In the genomic region with DNA sequence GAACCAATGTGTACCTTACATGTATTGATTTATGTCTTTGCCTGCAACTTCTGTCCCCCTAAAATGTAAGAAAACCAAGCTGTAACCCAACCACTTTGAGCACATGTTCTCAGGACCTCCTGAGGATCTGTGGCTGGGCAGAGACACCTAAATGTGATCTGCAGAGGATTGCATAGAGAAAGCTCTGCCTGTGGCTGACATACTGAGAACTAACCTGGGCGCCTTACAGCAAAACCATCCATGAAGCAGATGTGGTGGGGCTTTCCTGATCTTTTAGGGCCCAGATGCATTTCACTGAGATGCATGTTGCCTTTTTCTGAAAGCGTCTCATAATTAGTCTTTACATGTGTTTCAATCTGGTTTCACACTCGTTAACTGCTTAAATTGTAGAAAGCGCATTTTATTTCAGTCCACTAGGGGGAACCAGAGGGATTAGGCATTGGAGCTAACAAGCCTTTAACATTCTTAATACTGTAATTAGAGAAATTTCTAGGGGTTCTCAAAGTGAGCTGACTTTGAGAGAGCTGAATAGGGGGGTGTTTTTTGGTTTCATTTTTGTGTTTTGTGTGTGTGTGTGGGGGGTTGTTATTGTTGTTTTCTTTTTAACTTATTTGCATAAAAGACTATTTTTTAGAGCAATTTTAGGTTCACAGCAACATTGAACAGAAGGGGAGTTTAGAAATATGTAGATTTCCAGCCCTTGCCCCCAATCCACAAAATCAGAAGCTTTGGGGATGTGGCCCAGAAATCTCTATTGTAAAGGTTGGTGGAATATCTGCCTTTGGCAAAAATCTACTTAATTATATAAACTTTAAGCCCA, we compare ENCODE assay signal across 8 cellular contexts. TPM values are rescaled to one million over a fixed set of nuclear protein-coding genes. Genes with fewer than 3 reads are reported as not detected.
A peak's percentile ranks its signal among the peaks of the same experiment; 100 is the strongest.
DNase-seq lines count a peak whose midpoint lies in the region; ATAC-seq and TF ChIP-seq lines count a peak whose summit lies in the region.

No MANE protein-coding gene starts in this region.

- H3K4ac ChIP-seq in mesendoderm (ENCODE audit: low read depth, low read length), result no peak overlapping the region

- no peak overlapping the region for H3K27ac Mint-ChIP-seq in activated naive CD4-positive, alpha-beta T cell treated with anti-CD3 and anti-CD28 coated beads, Interleukin-2, amount 50 U/mL, for 72 hours

- no peaks in the 10 kb centered on the region for H3K36me3 Mint-ChIP-seq in activated naive CD4-positive, alpha-beta T cell treated with anti-CD3 and anti-CD28 coated beads, Interleukin-2, amount 50 U/mL, for 72 hours

- H2AK5ac ChIP-seq in mesendoderm (ENCODE audit: low read length), result no peak overlapping the region

- peak; percentile 54 to 70 for ATAC-seq in activated naive CD4-positive, alpha-beta T cell treated with anti-CD3 and anti-CD28 coated beads, Interleukin-2, amount 50 U/mL, for 72 hours

- H3K4me3 ChIP-seq in H7 (ENCODE audit: insufficient read depth, low read depth, low read length), result no peak overlapping the region
- peak overlapping the region in 4 of 59 donors; percentile 13 to 19 (median 16) for H3K4me3 ChIP-seq in dorsolateral prefrontal cortex
- H3K4me3 ChIP-seq in mesendoderm (ENCODE audit: low read length), result no peak overlapping the region

- peak in 1 of 2 donors; percentile 51 for DNase-seq in activated naive CD4-positive, alpha-beta T cell treated with anti-CD3 and anti-CD28 coated beads, Interleukin-2, amount 50 U/mL, for 72 hours (ENCODE audit: low spot score in 2 of 2)
- DNase-seq in activated naive CD4-positive, alpha-beta T cell treated with Interleukin-2 at 50 U/mL for 16 hours, result no peak
- DNase-seq in H7 (peak; percentile 46), Kasumi-1 (lab: John Stamatoyannopoulos, UW) (peak; percentile 71 to 76), RKO (ENCODE audit: low spot score) (peak; percentile 73), dorsolateral prefrontal cortex (no peak), mesendoderm (peak; percentile 84)
- no peak for DNase-seq in activated effector memory CD4-positive, alpha-beta T cell treated with Interleukin-2 at 50 U/mL for 16 hours

- H3K4me2 ChIP-seq in mesendoderm (ENCODE audit: low read length), result no peak overlapping the region

- H3K9me3 Mint-ChIP-seq in activated naive CD4-positive, alpha-beta T cell treated with anti-CD3 and anti-CD28 coated beads, Interleukin-2, amount 50 U/mL, for 72 hours, result no peaks in the 10 kb centered on the region

- H3K27me3 ChIP-seq in H7 (ENCODE audit: control insufficient read depth, insufficient read depth, low read length) (no peaks in the 10 kb centered on the region), dorsolateral prefrontal cortex (no peaks in the 10 kb centered on the region), mesendoderm (ENCODE audit: insufficient read depth, low read length, poor library complexity) (no peaks in the 10 kb centered on the region)

- no peak overlapping the region for H3K23ac ChIP-seq in mesendoderm (ENCODE audit: low read length)

- peak overlapping the region; percentile 21 for H4K5ac ChIP-seq in mesendoderm (ENCODE audit: low read length)

- H2BK15ac ChIP-seq in mesendoderm (replicated peaks; ENCODE audit: low read depth), result no peak overlapping the region

- H3K4me1 ChIP-seq in mesendoderm (ENCODE audit: control insufficient read depth, low read depth, low read length), result peaks cover 5% of the 10 kb centered on the region

- H3K27ac ChIP-seq in dorsolateral prefrontal cortex (no peak overlapping the region), mesendoderm (ENCODE audit: low read depth, low read length) (no peak overlapping the region)

- H2BK5ac ChIP-seq in mesendoderm (ENCODE audit: low read length), result peak overlapping the region; percentile 10

- H3K56ac ChIP-seq in mesendoderm (ENCODE audit: low read length), result peak overlapping the region; percentile 56

- peak; percentile 61 to 96 (median 76) for TF ChIP-seq CTCF in dorsolateral prefrontal cortex (IDR thresholded peaks at IDR 0.05 in 54 of 56, conservative IDR thresholded peaks at IDR 0.05 in 2 of 56; ENCODE audit: low read depth in 1 of 56, partially characterized antibody in 56 of 56)

- H4K8ac ChIP-seq in mesendoderm (ENCODE audit: low read depth, low read length), result no peak overlapping the region

- no peaks in the 10 kb centered on the region for H3K79me1 ChIP-seq in mesendoderm (ENCODE audit: low read length)

- no peak overlapping the region for H3K9ac ChIP-seq in mesendoderm (ENCODE audit: low read length)

- no peaks in the 10 kb centered on the region for H3K79me2 ChIP-seq in mesendoderm (ENCODE audit: control insufficient read depth, insufficient read depth, low read length)

- WGBS in mesendoderm (ENCODE audit: extremely low coverage, insufficient coverage, low lambda C conversion rate), result no CpG with 5 or more reads among the region's 4 CpGs

- H3K18ac ChIP-seq in mesendoderm (ENCODE audit: low read length), result peak overlapping the region; percentile 40

- peak overlapping the region; percentile 67 for H2BK120ac ChIP-seq in mesendoderm (ENCODE audit: low read depth, low read length)

- H3K36me3 ChIP-seq in H7 (replicated peaks; ENCODE audit: control insufficient read depth, insufficient read depth, low read length) (no peaks in the 10 kb centered on the region), mesendoderm (ENCODE audit: control insufficient read depth, insufficient read depth, low read length) (no peaks in the 10 kb centered on the region)

- intact Hi-C loops in dorsolateral prefrontal cortex (cut with DNase I), result no loop called here

RNA-seq across cellular contexts. Expression of a gene that starts 50.9 kb away (rescaled TPM):
- 10 to 100 TPM in 1 of 2 donors, 1 to 10 TPM in 1; 8.3 to 24.9 TPM for total RNA-seq in activated naive CD4-positive, alpha-beta T cell treated with anti-CD3 and anti-CD28 coated beads, Interleukin-2, amount 50 U/mL, for 72 hours
- 6.8 and 13.2 TPM in 2 replicates for total RNA-seq in H7 (2014; rRNA removed; shearing (Covaris generic))
- 10 to 100 TPM; 13.9 to 52.2 (median 26.9) TPM for total RNA-seq in dorsolateral prefrontal cortex
- 6.2 TPM for polyA plus RNA-seq in mesendoderm (2013, experiment 1 of 2)
- 8.5 TPM for polyA plus RNA-seq in mesendoderm (2013, experiment 2 of 2)

Comparison
In these comparisons a context has a peak if more than half of its experiments do, and no peak if none do; other contexts are left out.
1. DNase-seq: peak in H7 (single experiment), Kasumi-1 (2 of 2), RKO (single experiment) and mesendoderm (single experiment); none in activated naive CD4-positive, alpha-beta T cell treated with Interleukin-2 at 50 U/mL for 16 hours (single experiment), dorsolateral prefrontal cortex (0 of 10) and activated effector memory CD4-positive, alpha-beta T cell treated with Interleukin-2 at 50 U/mL for 16 hours (single experiment).